3 cellular contexts compared by ENCODE assay signal in the genomic region with DNA sequence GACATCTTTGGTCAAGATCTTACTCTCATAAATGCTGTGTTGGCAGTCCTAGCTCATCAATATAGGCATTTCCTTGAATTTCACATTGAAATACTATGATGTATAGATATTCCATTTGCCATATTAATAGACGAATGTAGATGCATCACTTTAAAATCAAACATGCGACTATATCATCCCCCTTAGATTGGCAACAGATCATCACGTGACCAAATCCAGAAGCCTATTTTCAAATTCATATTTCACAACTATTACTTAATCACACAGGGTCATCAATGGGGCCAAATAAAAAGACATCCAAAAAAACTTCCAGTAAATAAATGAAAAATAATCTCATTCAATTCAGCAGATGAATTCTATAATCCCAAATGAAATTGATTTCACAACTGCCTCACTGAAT.
TF ChIP-seq lines count a peak whose summit lies in the region.

No MANE protein-coding gene starts in this region.

TF ChIP-seq in A549, 52 proteins besides CTCF, POLR2A, EP300 and RAD21 (continued from another document):
- peak; percentile 48 for TF ChIP-seq MAFK (IDR thresholded peaks at IDR 0.05; ENCODE audit: partially characterized antibody)

TF ChIP-seq in GM12878, 131 proteins besides CTCF, POLR2A, EP300 and RAD21 (continued from another document):
- TF ChIP-seq RAD51 (IDR thresholded peaks at IDR 0.05), result peak; percentile 83; the same call in 1 of the 2 replicates

TF ChIP-seq in HEK293T, 16 proteins besides CTCF, POLR2A, EP300 and RAD21:
- TF ChIP-seq L3MBTL2 (conservative IDR thresholded peaks at IDR 0.05), result no peak
